In genomic region chr9:38068616-38068865, GRCh38 we compare ENCODE assay signal across 8 cellular contexts. TPM values are rescaled to one million over a fixed set of nuclear protein-coding genes. Genes with fewer than 3 reads are reported as not detected.
DNase-seq lines count a peak whose midpoint lies in the region; ATAC-seq, FAIRE-seq and TF ChIP-seq lines count a peak whose summit lies in the region.

No MANE protein-coding gene starts in this region.

- H3K4me3 Mint-ChIP-seq in H9, result peak overlapping the region; percentile 57 to 72
- H3K4me3 Mint-ChIP-seq in activated T-helper 1 cell treated with anti-CD3 and anti-CD28 coated beads, Interleukin-12 subunit alpha, Interleukin-12 subunit beta, Interleukin-2, Interleukin-4 antibody, amounts not matched to agents 30 ng/mL and 10 ng/mL and 1 ng/mL, durations not matched to agents 14 hours and 24 hours and 36 hours, result peak overlapping the region; percentile 37

- no peak overlapping the region for H4K5ac ChIP-seq in H9 (ENCODE audit: insufficient read length, low read depth, low read length)

- H3K79me2 ChIP-seq in H9 (ENCODE audit: insufficient read depth, low read length), result 0 out of 2 replicates have a peak, but pooled peaks cover 2% of the 10 kb centered on the region
- H3K79me2 ChIP-seq in MM.1S (ENCODE audit: low read length), result no peaks in the 10 kb centered on the region
- H3K79me2 ChIP-seq in osteoblast (ENCODE audit: insufficient read depth, low read length), result peaks cover 46% of the 10 kb centered on the region

- H3K27me3 Mint-ChIP-seq in H9 (ENCODE audit: low read depth), result peaks cover 30% of the 10 kb centered on the region
- H3K27me3 Mint-ChIP-seq in activated T-helper 1 cell treated with anti-CD3 and anti-CD28 coated beads, Interleukin-12 subunit alpha, Interleukin-12 subunit beta, Interleukin-2, Interleukin-4 antibody, amounts not matched to agents 30 ng/mL and 10 ng/mL and 1 ng/mL, durations not matched to agents 14 hours and 24 hours and 36 hours (ENCODE audit: insufficient read depth), result peaks cover 31% of the 10 kb centered on the region

- H2BK15ac ChIP-seq in H9 (ENCODE audit: low read depth, low read length), result no peak overlapping the region

- no peak overlapping the region for H3K9ac ChIP-seq in H9 (ENCODE audit: extremely low read depth, insufficient read length, low read length)
- peak overlapping the region; percentile 57; the same call in 1 of the 2 replicates for H3K9ac ChIP-seq in MM.1S (ENCODE audit: low read length)

- peaks cover 37 to 40% of the 10 kb centered on the region in 2 experiments for H3K4me1 Mint-ChIP-seq in H9
- peaks cover 23% of the 10 kb centered on the region for H3K4me1 Mint-ChIP-seq in activated T-helper 1 cell treated with anti-CD3 and anti-CD28 coated beads, Interleukin-12 subunit alpha, Interleukin-12 subunit beta, Interleukin-2, Interleukin-4 antibody, amounts not matched to agents 30 ng/mL and 10 ng/mL and 1 ng/mL, durations not matched to agents 14 hours and 24 hours and 36 hours (ENCODE audit: low read depth)

- H2AFZ ChIP-seq in H9 (ENCODE audit: low read length) (no peak overlapping the region), MM.1S (ENCODE audit: low read length) (peak overlapping the region; percentile 98), osteoblast (ENCODE audit: low read length) (peak overlapping the region; percentile 45)

- H3K9me3 Mint-ChIP-seq in H9, result no peaks in the 10 kb centered on the region; a peak in 1 of 5 replicates
- H3K9me3 Mint-ChIP-seq in activated T-helper 1 cell treated with anti-CD3 and anti-CD28 coated beads, Interleukin-12 subunit alpha, Interleukin-12 subunit beta, Interleukin-2, Interleukin-4 antibody, amounts not matched to agents 30 ng/mL and 10 ng/mL and 1 ng/mL, durations not matched to agents 14 hours and 24 hours and 36 hours, result no peaks in the 10 kb centered on the region

- H2BK120ac ChIP-seq in H9 (ENCODE audit: low read depth, low read length, poor library complexity, severe bottlenecking), result no peak overlapping the region

- no peak overlapping the region for H3K56ac ChIP-seq in H9 (ENCODE audit: insufficient read length, low read depth, low read length)

- no peak overlapping the region for H3K27ac Mint-ChIP-seq in H9
- no peak overlapping the region for H3K27ac Mint-ChIP-seq in activated T-helper 1 cell treated with anti-CD3 and anti-CD28 coated beads, Interleukin-12 subunit alpha, Interleukin-12 subunit beta, Interleukin-2, Interleukin-4 antibody, amounts not matched to agents 30 ng/mL and 10 ng/mL and 1 ng/mL, durations not matched to agents 14 hours and 24 hours and 36 hours

- H4K8ac ChIP-seq in H9 (replicated peaks; ENCODE audit: insufficient read length, low read depth, low read length), result no peak overlapping the region

- H3K36me3 ChIP-seq in MM.1S (replicated peaks; ENCODE audit: insufficient read depth, low read length), result no peaks in the 10 kb centered on the region
- H3K36me3 ChIP-seq in osteoblast (ENCODE audit: insufficient read depth, low read length), result no peaks in the 10 kb centered on the region

- H3T11ph ChIP-seq in H9 (ENCODE audit: low read length), result no peak overlapping the region

- no peak overlapping the region for H4K91ac ChIP-seq in H9 (ENCODE audit: insufficient read length, low read depth, low read length)

- intact Hi-C loops in activated T-helper 1 cell treated with anti-CD3 and anti-CD28 coated beads, Interleukin-12 subunit alpha, Interleukin-12 subunit beta, Interleukin-2, Interleukin-4 antibody, amounts not matched to agents 30 ng/mL and 10 ng/mL and 1 ng/mL, durations not matched to agents 14 hours and 24 hours and 36 hours (cut with micrococcal nuclease), result loop anchor here (2.0 to 10.0 kb wide), 7 partner anchors 41 to 990 kb away; partner anchors contain the start of genes ALDH1B1 and TRMT10B

- FAIRE-seq in frontal cortex (lab: Jason Lieb, UNC), result no peak

- peaks cover 2% of the 10 kb centered on the region for H4K20me1 ChIP-seq in H9 (ENCODE audit: control insufficient read depth, insufficient read depth, insufficient read length)
- H4K20me1 ChIP-seq in MM.1S (ENCODE audit: insufficient read depth, low read length), result no peaks in the 10 kb centered on the region
- H4K20me1 ChIP-seq in osteoblast (ENCODE audit: insufficient read depth, low read length), result peaks cover 26% of the 10 kb centered on the region

- H3K14ac ChIP-seq in H9 (ENCODE audit: insufficient read depth, low read length), result no peak overlapping the region

- no peak overlapping the region for H2BK5ac ChIP-seq in H9 (ENCODE audit: insufficient read length, low read length)

- no peak overlapping the region for H3K23ac ChIP-seq in H9 (ENCODE audit: insufficient read length, low read depth, low read length)

- H3K27me3 ChIP-seq in H9 (ENCODE audit: insufficient read depth, low read length), result no peaks in the 10 kb centered on the region; the same call in 1 of the 2 replicates
- H3K27me3 ChIP-seq in MM.1S (replicated peaks; ENCODE audit: insufficient read depth, low read length), result peaks cover 17% of the 10 kb centered on the region
- H3K27me3 ChIP-seq in osteoblast (ENCODE audit: insufficient read depth, low read length), result no peaks in the 10 kb centered on the region

- no peak for ATAC-seq in esophagus mucosa

- H3K27ac ChIP-seq in H9 (ENCODE audit: insufficient read length, low read depth, low read length), result no peak overlapping the region
- H3K27ac ChIP-seq in MM.1S (ENCODE audit: low read length), result no peak overlapping the region
- peak overlapping the region; percentile 79 for H3K27ac ChIP-seq in osteoblast (ENCODE audit: low read depth, low read length)

- peaks cover 21% of the 10 kb centered on the region for H3K23me2 ChIP-seq in H9 (ENCODE audit: insufficient read length, low read depth, low read length, poor library complexity, severe bottlenecking)

- H3K18ac ChIP-seq in H9 (ENCODE audit: insufficient read length, low read depth, low read length), result no peak overlapping the region

- H3K9me2 ChIP-seq in MM.1S (replicated peaks; ENCODE audit: insufficient read depth, low read length), result no peaks in the 10 kb centered on the region

- no peak for TF ChIP-seq CTCF in H9 (conservative IDR thresholded peaks at IDR 0.05)
- 0 out of 2 replicates have a peak, but pooled peaks have one; percentile 31 for TF ChIP-seq CTCF in MM.1S (IDR thresholded peaks at IDR 0.05; ENCODE audit: low read length)
- peak; percentile 25 for TF ChIP-seq CTCF in osteoblast (IDR thresholded peaks at IDR 0.05; ENCODE audit: extremely low read depth, low read depth, low read length)

- H3K4ac ChIP-seq in H9 (ENCODE audit: low read depth, low read length), result no peak overlapping the region

- peak overlapping the region; percentile 94 for H3K4me2 ChIP-seq in H9 (ENCODE audit: insufficient read depth, insufficient read length, low read length)
- peak overlapping the region; percentile 100 for H3K4me2 ChIP-seq in MM.1S (ENCODE audit: low read depth, low read length)
- H3K4me2 ChIP-seq in osteoblast (ENCODE audit: insufficient read depth, low read length), result peak overlapping the region; percentile 93

- H3K4me3 ChIP-seq in MM.1S (ENCODE audit: low read length), result peak overlapping the region; percentile 95
- peak overlapping the region; percentile 89 for H3K4me3 ChIP-seq in osteoblast (ENCODE audit: insufficient read depth, low read length)

- H3K79me1 ChIP-seq in H9 (ENCODE audit: insufficient read depth, low read depth, low read length, poor library complexity, severe bottlenecking), result peaks cover 2% of the 10 kb centered on the region

- H3K9me3 ChIP-seq in H9 (ENCODE audit: control insufficient read depth, low read depth, low read length), result no peaks in the 10 kb centered on the region
- H3K9me3 ChIP-seq in MM.1S (replicated peaks; ENCODE audit: insufficient read depth, low read length), result no peaks in the 10 kb centered on the region
- no peaks in the 10 kb centered on the region for H3K9me3 ChIP-seq in osteoblast (ENCODE audit: low read depth, low read length)

- no CpG with 5 or more reads among the region's 35 CpGs for WGBS in H9 (ENCODE audit: extremely low coverage, insufficient read length, low lambda C conversion rate)

- peak; percentile 51 for DNase-seq in DMS53 (lab: John Stamatoyannopoulos, UW)
- DNase-seq in DMS53 treated with DMSO at 0.1 percent for 48 hours (lab: John Stamatoyannopoulos, UW; ENCODE audit: unreplicated experiment), result no peak
- no peak for DNase-seq in H9
- DNase-seq in MM.1S, result peak; percentile 51
- DNase-seq in activated T-helper 1 cell treated with anti-CD3 and anti-CD28 coated beads, Interleukin-12 subunit alpha, Interleukin-12 subunit beta, Interleukin-2, Interleukin-4 antibody, amounts not matched to agents 30 ng/mL and 10 ng/mL and 1 ng/mL, durations not matched to agents 14 hours and 24 hours and 36 hours (ENCODE audit: low spot score), result no peak
- DNase-seq in frontal cortex (ENCODE audit: low spot score in 2 of 2), result peak; percentile 58 to 81
- peak; percentile 96 for DNase-seq in osteoblast (ENCODE audit: insufficient read length, low spot score, missing footprints)

- H2BK20ac ChIP-seq in H9 (ENCODE audit: low read depth, low read length, poor library complexity, severe bottlenecking), result no peak overlapping the region

- peaks cover 7% of the 10 kb centered on the region for H3F3A ChIP-seq in MM.1S (ENCODE audit: insufficient read depth, low read length)

- H2AK5ac ChIP-seq in H9 (ENCODE audit: insufficient read length, low read length), result no peak overlapping the region

- H3K36me3 Mint-ChIP-seq in H9 (ENCODE audit: insufficient read depth in 1 of 3, low read depth in 3 of 3), result peaks cover 0 to 3% (median 0%) of the 10 kb centered on the region in 3 experiments; a peak in 4 of 7 replicates
- H3K36me3 Mint-ChIP-seq in activated T-helper 1 cell treated with anti-CD3 and anti-CD28 coated beads, Interleukin-12 subunit alpha, Interleukin-12 subunit beta, Interleukin-2, Interleukin-4 antibody, amounts not matched to agents 30 ng/mL and 10 ng/mL and 1 ng/mL, durations not matched to agents 14 hours and 24 hours and 36 hours (ENCODE audit: low read depth), result peaks cover 2% of the 10 kb centered on the region

- no peak overlapping the region for H2BK12ac ChIP-seq in H9 (ENCODE audit: insufficient read length, low read depth, low read length)

- H3K4me1 ChIP-seq in H9 (ENCODE audit: insufficient read depth, low read length), result no peaks in the 10 kb centered on the region; the same call in 1 of the 2 replicates
- H3K4me1 ChIP-seq in MM.1S (ENCODE audit: low read length), result peaks cover 18% of the 10 kb centered on the region; the same call in 1 of the 2 replicates
- H3K4me1 ChIP-seq in osteoblast (ENCODE audit: insufficient read depth, low read length), result peaks cover 20% of the 10 kb centered on the region

RNA-seq across cellular contexts. Expression of gene SHB, which starts 0.5 kb away (rescaled TPM):
- total RNA-seq in H9 (2021), result 13.8 and 14.6 TPM in 2 replicates
- 1.2 and 1.7 TPM in 2 replicates for total RNA-seq in activated T-helper 1 cell treated with anti-CD3 and anti-CD28 coated beads, Interleukin-12 subunit alpha, Interleukin-12 subunit beta, Interleukin-2, Interleukin-4 antibody, amounts not matched to agents 30 ng/mL and 10 ng/mL and 1 ng/mL, durations not matched to agents 14 hours and 24 hours and 36 hours
- total RNA-seq in frontal cortex, result 12.2 TPM
- total RNA-seq in osteoblast, result 8.8 and 9.4 TPM in 2 replicates
- total RNA-seq in esophagus mucosa, result 34.0 TPM

Comparison
In these comparisons a context has a peak if more than half of its experiments do, and no peak if none do; other contexts are left out.
1. DNase-seq: peak in DMS53 (single experiment), MM.1S (single experiment), frontal cortex (2 of 2) and osteoblast (single experiment); none in DMS53 treated with DMSO at 0.1 percent for 48 hours (single experiment), H9 (single experiment) and activated T-helper 1 cell treated with anti-CD3 and anti-CD28 coated beads, Interleukin-12 subunit alpha, Interleukin-12 subunit beta, Interleukin-2, Interleukin-4 antibody, amounts not matched to agents 30 ng/mL and 10 ng/mL and 1 ng/mL, durations not matched to agents 14 hours and 24 hours and 36 hours (single experiment).
2. Peak in every context shown above with its lines, with median percentiles within 50 percentile points of each other: H3K4me2 ChIP-seq.